23 cellular contexts compared by ENCODE assay signal in the genomic region with DNA sequence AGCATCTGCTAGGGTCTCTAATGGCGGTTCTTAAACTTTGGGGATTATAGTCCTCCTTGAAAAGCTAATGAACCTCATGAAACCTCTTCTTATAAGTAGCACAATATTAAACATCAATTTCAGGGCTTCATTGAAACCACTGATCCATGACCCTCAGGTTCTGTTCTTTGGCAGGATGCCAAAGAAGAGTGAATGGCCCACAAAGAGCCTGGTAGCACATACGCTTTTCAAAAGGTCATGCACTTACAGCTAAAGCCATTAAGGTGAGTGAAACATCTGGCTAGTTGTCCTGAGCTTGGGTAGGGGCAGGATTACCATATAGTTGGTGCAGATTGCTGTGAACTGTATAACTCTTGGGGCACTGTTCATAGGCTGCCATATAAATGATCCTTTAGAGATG. TPM values are rescaled to one million over a fixed set of nuclear protein-coding genes. Genes with fewer than 3 reads are reported as not detected.
DNase-seq lines count a peak whose midpoint lies in the region; ATAC-seq, FAIRE-seq and TF ChIP-seq lines count a peak whose summit lies in the region.
"Had no signal": no experiment of that assay in that cellular context is flagged by ENCODE, and none has a peak within 500 bp of the region (broad histone marks: within the 10 kb centered on the region; RNA-seq: fewer than 3 reads in every experiment).

No MANE protein-coding gene starts in this region.

- TF ChIP-seq CTCF in WERI-Rb-1 (IDR thresholded peaks at IDR 0.05; ENCODE audit: low read depth, low read length) = no peak

- FAIRE-seq in GM12892 (lab: Jason Lieb, UNC) = no peak
- FAIRE-seq: endometrium had no signal

- in situ Hi-C loops in G401 (cut with HindIII; ENCODE audit: low sequenced_read_pairs) = no loop called here

- peak; percentile 16; the same call in 1 of the 2 replicates for TF ChIP-seq POLR2A in GM12892 (IDR thresholded peaks at IDR 0.05; ENCODE audit: low read depth, low read length)

- no peaks in the 10 kb centered on the region for H3K9me3 ChIP-seq in WERI-Rb-1 (ENCODE audit: severe bottlenecking)
- H3K9me3 ChIP-seq: BE2C, body of pancreas, heart left ventricle, lower lobe of right lung had no signal

- peaks cover 42% of the 10 kb centered on the region for H3K36me3 ChIP-seq in WERI-Rb-1

- H3K27ac ChIP-seq in WERI-Rb-1 = peak overlapping the region; percentile 11
- H3K27ac ChIP-seq: body of pancreas, heart left ventricle, KMS-11, lower lobe of right lung, RWPE1 had no signal

- H3K4me3 ChIP-seq in WERI-Rb-1 (ENCODE audit: low read depth, low read length) = no peak overlapping the region
- H3K4me3 ChIP-seq: body of pancreas, heart left ventricle, lower lobe of right lung had no signal

- ATAC-seq in HG02973 (IDR thresholded peaks at IDR 0.05; ENCODE audit: unreplicated experiment) = no peak
- ATAC-seq in HG02884 (IDR thresholded peaks at IDR 0.05; ENCODE audit: unreplicated experiment) = no peak
- ATAC-seq: activated CD4-positive, CD25-positive, alpha-beta regulatory T cell treated with anti-CD3 and anti-CD28 coated beads, Interleukin-2, amount 50 U/mL, for 24 hours; activated naive CD4-positive, alpha-beta T cell treated with anti-CD3 and anti-CD28 coated beads, Interleukin-2, amount 50 U/mL, for 72 hours; body of pancreas; heart left ventricle; lower lobe of right lung had no signal

- no peaks in the 10 kb centered on the region for H3K27me3 ChIP-seq in WERI-Rb-1 (ENCODE audit: insufficient read depth, low read depth, severe bottlenecking)
- H3K27me3 ChIP-seq: BE2C, body of pancreas, heart left ventricle had no signal

- peak; percentile 18 for DNase-seq in NCI-H1436 (lab: John Stamatoyannopoulos, UW)
- no peak for DNase-seq in NCI-H1436 treated with DMSO at 0.1 percent for 48 hours (lab: John Stamatoyannopoulos, UW)
- no peak for DNase-seq in GM12892 (ENCODE audit: insufficient read length)
- peak; percentile 21 for DNase-seq in NCI-H2171 (lab: John Stamatoyannopoulos, UW)
- DNase-seq in WERI-Rb-1 = peak; percentile 71
- DNase-seq in G401 (ENCODE audit: low spot score) = no peak
- DNase-seq: 8988T, BE2C, body of pancreas, cortex of kidney, heart left ventricle, immature natural killer cell, lower lobe of right lung, occipital lobe, retina, substantia nigra had no signal

RNA-seq across cellular contexts. Expression of gene MDM4, which starts 42.3 kb away (rescaled TPM):
- 37.1 TPM for polyA plus RNA-seq in GM12892 (2012; ENCODE audit: missing spikeins)
- total RNA-seq in G401 (2014; rRNA removed; shearing (Covaris generic)) = 6.1 and 7.7 TPM in 2 replicates

Comparison
In these comparisons a context has a peak if more than half of its experiments do, and no peak if none do; other contexts are left out.
1. DNase-seq: peak in NCI-H1436 (single experiment), NCI-H2171 (single experiment) and WERI-Rb-1 (single experiment); none in NCI-H1436 treated with DMSO at 0.1 percent for 48 hours (single experiment), GM12892 (single experiment) and G401 (single experiment).